ENCODE assay signal across 9 cellular contexts in the genomic region with DNA sequence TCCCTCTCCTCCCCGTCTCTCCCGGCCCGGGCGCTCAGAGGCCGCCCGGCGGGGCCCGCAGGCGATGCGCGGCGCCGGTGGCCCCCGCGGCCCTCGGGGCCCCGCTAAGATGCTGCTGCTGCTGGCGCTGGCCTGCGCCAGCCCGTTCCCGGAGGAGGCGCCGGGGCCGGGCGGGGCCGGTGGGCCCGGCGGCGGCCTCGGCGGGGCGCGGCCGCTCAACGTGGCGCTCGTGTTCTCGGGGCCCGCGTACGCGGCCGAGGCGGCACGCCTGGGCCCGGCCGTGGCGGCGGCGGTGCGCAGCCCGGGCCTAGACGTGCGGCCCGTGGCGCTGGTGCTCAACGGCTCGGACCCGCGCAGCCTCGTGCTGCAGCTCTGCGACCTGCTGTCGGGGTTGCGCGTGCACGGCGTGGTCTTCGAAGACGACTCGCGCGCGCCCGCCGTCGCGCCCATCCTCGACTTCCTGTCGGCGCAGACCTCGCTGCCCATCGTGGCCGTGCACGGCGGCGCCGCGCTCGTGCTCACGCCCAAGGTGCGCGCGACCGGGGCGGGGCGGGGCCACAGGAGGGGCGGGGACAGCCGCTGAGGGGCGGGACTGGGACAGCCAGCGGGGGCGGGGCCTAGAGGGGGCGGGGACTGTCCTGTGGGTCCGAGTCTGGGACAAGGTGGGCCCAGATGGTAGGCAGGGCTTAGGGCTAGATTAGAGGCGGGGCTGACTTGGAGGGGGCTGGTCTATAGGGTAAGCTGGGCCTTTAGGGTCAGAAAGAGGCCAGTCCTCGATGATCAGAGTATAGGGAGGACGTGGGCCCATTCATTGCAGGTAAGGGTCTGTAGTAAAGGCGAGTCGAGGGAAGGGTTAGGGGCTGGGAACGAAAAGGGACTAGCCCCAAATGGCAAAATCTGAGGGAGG. TPM values are rescaled to one million over a fixed set of nuclear protein-coding genes. Genes with fewer than 3 reads are reported as not detected.
DNase-seq lines count a peak whose midpoint lies in the region; ATAC-seq and TF ChIP-seq lines count a peak whose summit lies in the region.
"Had no signal": no experiment of that assay in that cellular context is flagged by ENCODE, and none has a peak within 500 bp of the region (broad histone marks: within the 10 kb centered on the region; RNA-seq: fewer than 3 reads in every experiment).

No MANE protein-coding gene starts in this region.

- H2BK120ac ChIP-seq in trophoblast cell (ENCODE audit: insufficient read depth, low read length, poor library complexity), result peak overlapping the region; percentile 12

- peak overlapping the region; percentile 33 for H2AFZ ChIP-seq in trophoblast cell (ENCODE audit: insufficient read depth, low read length, poor library complexity)

- no peak overlapping the region for H3K23ac ChIP-seq in trophoblast cell (ENCODE audit: low read length)

- TF ChIP-seq EP300 in upper lobe of left lung (IDR thresholded peaks at IDR 0.05), result no peak

- H3K27me3 ChIP-seq in HL-60 (ENCODE audit: insufficient read depth, poor library complexity, severe bottlenecking) (peaks cover 39% of the 10 kb centered on the region), trophoblast cell (ENCODE audit: insufficient read depth, low read length) (peaks cover 18% of the 10 kb centered on the region), upper lobe of left lung (peaks cover under 1 to 42% (median 30%) of the 10 kb centered on the region in 4 donors)

- peak overlapping the region; percentile 74 for H4K91ac ChIP-seq in trophoblast cell (ENCODE audit: low read depth, low read length)

- peak in 1 of 4 donors; percentile 52 for TF ChIP-seq POLR2A in upper lobe of left lung (IDR thresholded peaks at IDR 0.05)

- peak overlapping the region; percentile 48 for H3K18ac ChIP-seq in trophoblast cell (ENCODE audit: low read length)

- H3K9me3 ChIP-seq in trophoblast cell (ENCODE audit: insufficient read depth, low read depth, low read length) (peaks cover 2% of the 10 kb centered on the region), upper lobe of left lung (no peaks in the 10 kb centered on the region)

- H3K79me2 ChIP-seq in trophoblast cell (ENCODE audit: control insufficient read depth, insufficient read depth, low read length, poor library complexity), result peaks cover 5% of the 10 kb centered on the region

- peak overlapping the region; percentile 59 for H4K12ac ChIP-seq in trophoblast cell (ENCODE audit: low read depth, low read length)

- no CpG with 5 or more reads among the region's 109 CpGs for WGBS in trophoblast cell (ENCODE audit: extremely low coverage, insufficient coverage, insufficient read length)
- WGBS in upper lobe of left lung, 2 donors, result 13 to 16% methylated on average over 31 to 36 of the region's 109 CpGs

- H3K27ac ChIP-seq in HL-60 (replicated peaks), result peak overlapping the region; percentile 41; the same call in 1 of the 2 replicates
- no peak overlapping the region for H3K27ac ChIP-seq in trophoblast cell (ENCODE audit: low read depth, low read length)
- peak overlapping the region in 2 of 4 donors; percentile 14 to 51 for H3K27ac ChIP-seq in upper lobe of left lung

- H3K4me1 ChIP-seq in trophoblast cell (ENCODE audit: control insufficient read depth in 1 of 2, insufficient read depth in 2 of 2, low read length in 2 of 2), result peaks cover 15 to 33% of the 10 kb centered on the region in 2 experiments
- H3K4me1 ChIP-seq in upper lobe of left lung, result peaks cover 21 to 30% (median 27%) of the 10 kb centered on the region in 4 donors

- ATAC-seq in upper lobe of left lung (ENCODE audit: low FRiP score in 2 of 2), result peak; percentile 67 to 88

- no peak overlapping the region for H3K4ac ChIP-seq in trophoblast cell (ENCODE audit: low read depth, low read length)

- H2BK12ac ChIP-seq in trophoblast cell (ENCODE audit: low read length), result no peak overlapping the region

- no peak for TF ChIP-seq CTCF in HL-60 (IDR thresholded peaks at IDR 0.05; ENCODE audit: insufficient read depth, low read length)
- no peak for TF ChIP-seq CTCF in upper lobe of left lung (IDR thresholded peaks at IDR 0.05)

- H3K36me3 ChIP-seq in trophoblast cell (ENCODE audit: control insufficient read depth in 1 of 2, insufficient read depth in 2 of 2, low read length in 2 of 2) (no peaks in the 10 kb centered on the region), upper lobe of left lung (no peaks in the 10 kb centered on the region)
- H3K36me3 ChIP-seq: BLaER1 treated with 17β-estradiol and CSF1 and Interleukin-3, amounts not matched to agents 10 nM and 100 nM had no signal

- peaks cover 20% of the 10 kb centered on the region for H3K79me1 ChIP-seq in trophoblast cell (ENCODE audit: low read length)

- H2AK5ac ChIP-seq in trophoblast cell (ENCODE audit: low read length), result peak overlapping the region; percentile 37

- H2BK5ac ChIP-seq in trophoblast cell (ENCODE audit: low read depth, low read length, poor library complexity), result no peak overlapping the region

- peak; percentile 85 to 95 (median 85) for DNase-seq in NCI-H1417 (lab: John Stamatoyannopoulos, UW)
- no peak for DNase-seq in NCI-H1417 treated with DMSO at 0.1 percent for 48 hours (lab: John Stamatoyannopoulos, UW)
- peak; percentile 88 to 93 for DNase-seq in HL-60 (ENCODE audit: low read depth in 1 of 2, low spot score in 1 of 2)
- DNase-seq in RPMI7951 (ENCODE audit: low read depth), result peak; percentile 85
- peak; percentile 77 for DNase-seq in activated T-helper 9 cell treated with anti-CD3 and anti-CD28 coated beads, Interleukin-2, amount 50 U/mL, for 16 hours (ENCODE audit: low read depth)
- peak; percentile 64 for DNase-seq in foreskin melanocyte
- peak; percentile 87 to 93 for DNase-seq in trophoblast cell
- DNase-seq in upper lobe of left lung, result peak; percentile 74 to 97

- H3K14ac ChIP-seq in trophoblast cell (ENCODE audit: low read length), result peak overlapping the region; percentile 71

- H3K4me3 ChIP-seq in HL-60 (replicated peaks; ENCODE audit: insufficient read depth, low read length) (peak overlapping the region; percentile 48), trophoblast cell (ENCODE audit: low read depth, low read length) (peak overlapping the region; percentile 71), upper lobe of left lung (peak overlapping the region in 3 of 4 donors; percentile 41 to 50 (median 46))
- H3K4me3 ChIP-seq: BLaER1 treated with 17β-estradiol and CSF1 and Interleukin-3, amounts not matched to agents 10 nM and 100 nM had no signal

- peak overlapping the region; percentile 71 for H3K9ac ChIP-seq in trophoblast cell (ENCODE audit: low read length)
- H3K9ac ChIP-seq: BLaER1 treated with 17β-estradiol and CSF1 and Interleukin-3, amounts not matched to agents 10 nM and 100 nM had no signal

- peak overlapping the region; percentile 87 for H3K4me2 ChIP-seq in trophoblast cell (ENCODE audit: low read length)

- peak overlapping the region; percentile 78 for H4K8ac ChIP-seq in trophoblast cell (ENCODE audit: low read depth, low read length)

RNA-seq across cellular contexts. Expression of a gene that starts 5.1 kb away (rescaled TPM):
- 0.60 and 0.68 TPM in 2 replicates for total RNA-seq in RPMI7951 (2014; rRNA removed; shearing (Covaris generic))
- 3.3 and 3.6 TPM in 2 replicates for polyA plus RNA-seq in trophoblast cell (2013)
- total RNA-seq in upper lobe of left lung, result 1 to 10 TPM in 2 of 6 donors, under 1 TPM in 4; 0.15 to 1.4 (median 0.57) TPM

RNA-seq across cellular contexts. Expression of a gene that starts 7.2 kb away (rescaled TPM):
- 153 and 156 TPM in 2 replicates for total RNA-seq in RPMI7951 (2014; rRNA removed; shearing (Covaris generic))
- 586 and 590 TPM in 2 replicates for polyA plus RNA-seq in trophoblast cell (2013)
- total RNA-seq in upper lobe of left lung, result 100 to 1,000 TPM in 2 of 6 donors, 10 to 100 TPM in 4; 44.6 to 141 (median 96.8) TPM

RNA-seq across cellular contexts. Expression of a gene that starts 34.4 kb away (rescaled TPM):
- not detected in 2 replicates for total RNA-seq in RPMI7951 (2014; rRNA removed; shearing (Covaris generic))
- 0.08 and 0.19 TPM in 2 replicates for polyA plus RNA-seq in trophoblast cell (2013)
- total RNA-seq in upper lobe of left lung, result not detected

RNA-seq across cellular contexts. Expression of a gene that starts 34.8 kb away (rescaled TPM):
- 4.4 and 6.4 TPM in 2 replicates for total RNA-seq in RPMI7951 (2014; rRNA removed; shearing (Covaris generic))
- 5.9 and 6.5 TPM in 2 replicates for polyA plus RNA-seq in trophoblast cell (2013)
- total RNA-seq in upper lobe of left lung, result 10 to 100 TPM in 4 of 6 donors, 1 to 10 TPM in 2; 4.7 to 34.6 (median 16.6) TPM

RNA-seq across cellular contexts. Expression of a gene that starts 47.2 kb away (rescaled TPM):
- 28.2 and 38.0 TPM in 2 replicates for total RNA-seq in RPMI7951 (2014; rRNA removed; shearing (Covaris generic))
- polyA plus RNA-seq in trophoblast cell (2013), result 13.3 and 13.5 TPM in 2 replicates
- total RNA-seq in upper lobe of left lung, result 10 to 100 TPM; 10.5 to 44.1 (median 31.6) TPM
